Comparison of ENCODE assay signal across 12 cellular contexts in the genomic region with DNA sequence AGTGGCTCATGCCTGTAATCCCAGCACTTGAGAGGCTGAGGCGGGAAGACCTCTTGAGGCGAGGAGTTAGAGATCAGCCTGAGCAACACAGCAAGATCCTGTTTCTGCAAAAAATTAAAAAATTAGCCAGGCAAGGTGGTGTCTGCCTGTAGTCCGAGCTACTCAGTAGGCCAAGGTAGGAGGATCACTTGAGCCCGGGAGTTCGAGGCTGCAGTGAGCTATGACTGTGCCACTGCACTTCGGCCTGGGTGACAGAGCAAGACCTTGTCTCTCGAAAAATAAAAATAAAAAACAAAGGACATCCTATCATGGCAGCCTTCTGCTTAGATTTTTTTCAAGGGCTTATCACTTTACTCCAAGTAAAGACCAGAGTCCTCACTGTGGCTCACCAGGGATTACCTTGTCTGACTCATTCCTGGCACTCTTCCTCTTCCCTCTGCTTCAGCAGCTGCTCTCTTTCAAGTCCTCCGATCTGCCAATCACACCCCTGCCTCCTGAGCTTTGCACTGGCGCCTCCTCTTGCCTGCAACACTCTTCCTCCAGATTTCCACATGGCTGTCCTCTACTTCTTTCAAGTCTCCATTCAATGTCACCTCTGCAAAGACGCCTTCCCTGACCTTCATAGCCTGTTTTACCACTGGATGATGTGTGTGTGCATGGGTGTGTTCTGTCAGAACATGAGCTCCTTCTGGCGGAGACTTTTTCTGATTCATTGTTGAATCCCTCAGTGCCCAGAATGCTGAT. TPM values are rescaled to one million over a fixed set of nuclear protein-coding genes. Genes with fewer than 3 reads are reported as not detected.
A peak's percentile ranks its signal among the peaks of the same experiment; 100 is the strongest.
DNase-seq lines count a peak whose midpoint lies in the region; ATAC-seq and TF ChIP-seq lines count a peak whose summit lies in the region.
"Had no signal": no experiment of that assay in that cellular context is flagged by ENCODE, and none has a peak within 500 bp of the region (broad histone marks: within the 10 kb centered on the region; RNA-seq: fewer than 3 reads in every experiment).

No MANE protein-coding gene starts in this region.

- H3K27ac ChIP-seq in coronary artery = no peak overlapping the region
- H3K27ac ChIP-seq: skin epidermis had no signal

- no peak overlapping the region for H3K4me3 ChIP-seq in coronary artery
- H3K4me3 ChIP-seq: skin epidermis had no signal

- DNase-seq in D341Med (ENCODE audit: low spot score) (peak; percentile 49), LoVo (ENCODE audit: low spot score) (peak; percentile 81), astrocyte of the hippocampus (ENCODE audit: low read depth, low spot score) (peak; percentile 78), left colon (peak; percentile 45 to 76), NCI-H128 (lab: John Stamatoyannopoulos, UW; ENCODE audit: unreplicated experiment) (no peak), coronary artery (ENCODE audit: low spot score) (no peak)
- DNase-seq: activated CD4-positive, alpha-beta T cell treated with anti-CD3 and anti-CD28 coated beads for 4 hours; NCI-H526 treated with DMSO at 0.1 percent for 48 hours; stimulated activated naive CD8-positive, alpha-beta T cell treated with anti-CD3 and anti-CD28 coated beads, Interleukin-15, amount 100 ng/mL, for 72 hours had no signal

- peak; percentile 99 for ATAC-seq in left colon
- ATAC-seq in HG02885 (IDR thresholded peaks at IDR 0.05; ENCODE audit: poor library complexity, unreplicated experiment) = no peak
- no peak for ATAC-seq in HG03571 (IDR thresholded peaks at IDR 0.05; ENCODE audit: unreplicated experiment)
- ATAC-seq: stimulated activated naive CD8-positive, alpha-beta T cell treated with anti-CD3 and anti-CD28 coated beads, Interleukin-15, amount 100 ng/mL, for 72 hours had no signal

- no peak for TF ChIP-seq CTCF in coronary artery (IDR thresholded peaks at IDR 0.05)

- intact Hi-C loops in left colon (cut with DNase I, micrococcal nuclease) = no loop called here

RNA-seq across cellular contexts. Expression of a gene that starts 7.7 kb away (rescaled TPM):
- total RNA-seq in left colon = 1 to 10 TPM; 6.2 to 6.6 TPM

Comparison
In these comparisons a context has a peak if more than half of its experiments do, and no peak if none do; other contexts are left out.
1. DNase-seq: peak in D341Med (single experiment), LoVo (single experiment), astrocyte of the hippocampus (single experiment) and left colon (2 of 2); none in NCI-H128 (single experiment) and coronary artery (single experiment).